Comparison of ENCODE assay signal across 8 cellular contexts in genomic region chr2:238231251-238231793, GRCh38. TPM values are rescaled to one million over a fixed set of nuclear protein-coding genes. Genes with fewer than 3 reads are reported as not detected.
DNase-seq lines count a peak whose midpoint lies in the region; ATAC-seq and TF ChIP-seq lines count a peak whose summit lies in the region.

No MANE protein-coding gene starts in this region.

- TF ChIP-seq CTCF in nephron (IDR thresholded peaks at IDR 0.05; ENCODE audit: unreplicated experiment in 3 of 3), result no peak
- TF ChIP-seq CTCF in A673 (conservative IDR thresholded peaks at IDR 0.05; ENCODE audit: low read depth, low read length), result no peak

- no peak overlapping the region for H3K27ac ChIP-seq in A673 (ENCODE audit: low read depth, low read length, poor library complexity, severe bottlenecking)

- H3K27me3 Mint-ChIP-seq in activated T-cell treated with anti-CD3 and anti-CD28 coated beads, Interleukin-2, amount 50 U/mL, for 72 hours (ENCODE audit: low read depth), result peaks cover 27% of the 10 kb centered on the region
- H3K27me3 Mint-ChIP-seq in nephron (ENCODE audit: low read depth), result peaks cover 44% of the 10 kb centered on the region

- H3K4me3 Mint-ChIP-seq in activated T-cell treated with anti-CD3 and anti-CD28 coated beads, Interleukin-2, amount 50 U/mL, for 72 hours, result peak overlapping the region; percentile 80 to 92
- peak overlapping the region; percentile 86 to 89 (median 88) for H3K4me3 Mint-ChIP-seq in nephron

- CTCF ChIA-PET in HEK293T (lab: Yijun Ruan, JAX), result no interaction called here
- CTCF ChIA-PET in A673 (lab: Charles Lee), result no interaction called here

- H3K36me3 Mint-ChIP-seq in activated T-cell treated with anti-CD3 and anti-CD28 coated beads, Interleukin-2, amount 50 U/mL, for 72 hours (ENCODE audit: insufficient read depth in 2 of 2), result peaks cover 0 to 1% of the 10 kb centered on the region in 2 donors
- H3K36me3 Mint-ChIP-seq in nephron (ENCODE audit: low read depth), result peaks cover 8% of the 10 kb centered on the region

- H3K4me1 ChIP-seq in A673 (ENCODE audit: insufficient read depth, low read length, poor library complexity, severe bottlenecking), result no peaks in the 10 kb centered on the region

- ATAC-seq in GM19023 (IDR thresholded peaks at IDR 0.05; ENCODE audit: unreplicated experiment), result peak; percentile 41
- ATAC-seq in activated T-cell treated with anti-CD3 and anti-CD28 coated beads, Interleukin-2, amount 50 U/mL, for 72 hours (replicated peaks in 1 of 2), result peak; percentile 90 to 93

- POLR2A ChIA-PET in HEK293T (lab: Yijun Ruan, JAX), result no interaction called here
- POLR2A ChIA-PET in A673 (lab: Charles Lee; ENCODE audit: low non-redundant PET), result no interaction called here

- no peak overlapping the region for H3K4me3 ChIP-seq in Jurkat, Clone E6-1 (ENCODE audit: low read length)
- H3K4me3 ChIP-seq in A673 (ENCODE audit: low read depth, low read length, poor library complexity, severe bottlenecking), result no peak overlapping the region

- no peaks in the 10 kb centered on the region for H3K9me3 ChIP-seq in A673 (ENCODE audit: low read depth, low read length, poor library complexity, severe bottlenecking)

- intact Hi-C loops in A673 (cut with micrococcal nuclease; ENCODE audit: unreplicated experiment), result no loop called here

- H3K9me3 Mint-ChIP-seq in activated T-cell treated with anti-CD3 and anti-CD28 coated beads, Interleukin-2, amount 50 U/mL, for 72 hours, result no peaks in the 10 kb centered on the region
- H3K9me3 Mint-ChIP-seq in nephron, result no peaks in the 10 kb centered on the region

- no peaks in the 10 kb centered on the region for H3K36me3 ChIP-seq in A673 (ENCODE audit: insufficient read depth, low read length, poor library complexity, severe bottlenecking)

- peak; percentile 17 for DNase-seq in Jurkat, Clone E6-1 (ENCODE audit: low read depth, low spot score)
- DNase-seq in activated T-cell treated with anti-CD3 and anti-CD28 coated beads, Interleukin-2, amount 50 U/mL, for 72 hours, result peak; percentile 81 to 83
- peak; percentile 30 for DNase-seq in fibroblast of peridontal ligament (ENCODE audit: extremely low read depth)
- DNase-seq in stimulated activated CD8-positive, alpha-beta memory T cell treated with anti-CD3 and anti-CD28 coated beads, Interleukin-7, amount 100 ng/mL, for 48 hours (ENCODE audit: extremely low read depth in 1 of 2, low read depth in 1 of 2), result peak; percentile 49 to 59
- no peak for DNase-seq in HEK293T (ENCODE audit: extremely low spot score)
- no peak for DNase-seq in A673 (ENCODE audit: low spot score)

- H3K27me3 ChIP-seq in A673 (replicated peaks; ENCODE audit: insufficient read depth, low read depth, low read length, poor library complexity), result no peaks in the 10 kb centered on the region

- H3K27ac Mint-ChIP-seq in activated T-cell treated with anti-CD3 and anti-CD28 coated beads, Interleukin-2, amount 50 U/mL, for 72 hours, result no peak overlapping the region
- no peak overlapping the region for H3K27ac Mint-ChIP-seq in nephron

- peaks cover 31% of the 10 kb centered on the region for H3K4me1 Mint-ChIP-seq in activated T-cell treated with anti-CD3 and anti-CD28 coated beads, Interleukin-2, amount 50 U/mL, for 72 hours (ENCODE audit: low read depth)
- peaks cover 40% of the 10 kb centered on the region for H3K4me1 Mint-ChIP-seq in nephron

- no TSS peak for BruUV-seq in A673 (replicated peaks; lab: Mats Ljungman, UMichigan)

TF ChIP-seq in HEK293T, 16 proteins besides CTCF, POLR2A, EP300 and RAD21:
- no peak for TF ChIP-seq TARDBP (IDR thresholded peaks at IDR 0.05)
- no peak for TF ChIP-seq ELF4 (IDR thresholded peaks at IDR 0.05)
- no peak for TF ChIP-seq PKNOX1 (IDR thresholded peaks at IDR 0.05)
- TF ChIP-seq BHLHE40 (IDR thresholded peaks at IDR 0.05; ENCODE audit: borderline replicate concordance), result no peak
- no peak for TF ChIP-seq FOXK2 (IDR thresholded peaks at IDR 0.05)
- no peak for TF ChIP-seq HDGF (IDR thresholded peaks at IDR 0.05; ENCODE audit: borderline replicate concordance)

RNA-seq across cellular contexts. Expression of gene HES6, which starts 8.5 kb away (rescaled TPM):
- polyA plus RNA-seq in Jurkat, Clone E6-1 (2012; ENCODE audit: insufficient read depth, insufficient read length), result 42.2 TPM
- total RNA-seq in activated T-cell treated with anti-CD3 and anti-CD28 coated beads, Interleukin-2, amount 50 U/mL, for 72 hours, result 1 to 10 TPM; 1.6 to 2.0 TPM
- 17.2 and 26.9 TPM in 2 replicates for total RNA-seq in A673 (2021)

RNA-seq across cellular contexts. Expression of gene ILKAP, which starts 27.8 kb away (rescaled TPM):
- 50.6 TPM for polyA plus RNA-seq in Jurkat, Clone E6-1 (2012; ENCODE audit: insufficient read depth, insufficient read length)
- total RNA-seq in activated T-cell treated with anti-CD3 and anti-CD28 coated beads, Interleukin-2, amount 50 U/mL, for 72 hours, result 10 to 100 TPM; 53.2 to 55.5 TPM
- 65.1 and 71.6 TPM in 2 replicates for total RNA-seq in A673 (2021)

RNA-seq across cellular contexts. Expression of gene PER2, which starts 57.1 kb away (rescaled TPM):
- polyA plus RNA-seq in Jurkat, Clone E6-1 (2012; ENCODE audit: insufficient read depth, insufficient read length), result 5.4 TPM
- 10 to 100 TPM in 1 of 2 donors, 1 to 10 TPM in 1; 8.9 to 12.4 TPM for total RNA-seq in activated T-cell treated with anti-CD3 and anti-CD28 coated beads, Interleukin-2, amount 50 U/mL, for 72 hours
- total RNA-seq in A673 (2021), result 6.8 and 7.5 TPM in 2 replicates

Comparison
In these comparisons a context has a peak if more than half of its experiments do, and no peak if none do; other contexts are left out.
1. DNase-seq: peak in Jurkat, Clone E6-1 (single experiment), activated T-cell treated with anti-CD3 and anti-CD28 coated beads, Interleukin-2, amount 50 U/mL, for 72 hours (2 of 2), fibroblast of peridontal ligament (single experiment) and stimulated activated CD8-positive, alpha-beta memory T cell treated with anti-CD3 and anti-CD28 coated beads, Interleukin-7, amount 100 ng/mL, for 48 hours (2 of 2); none in HEK293T (single experiment) and A673 (single experiment).